ENCODE assay signal across 28 cellular contexts in genomic region chr10:22753786-22754185, GRCh38.
"Had no signal": no experiment of that assay in that cellular context is flagged by ENCODE, and none has a peak within 500 bp of the region (broad histone marks: within the 10 kb centered on the region; RNA-seq: fewer than 3 reads in every experiment).

No MANE protein-coding gene starts in this region.

- H3K4me3 Mint-ChIP-seq: activated naive CD8-positive, alpha-beta T cell; naive B cell; nephron progenitor cell; stimulated activated memory B cell treated with anti-CD40 and anti-IgM and Interleukin-4, amounts not matched to agents 10 μg/mL and 1 μg/mL and 100 μg/mL, for 72 hours; T-helper 17 cell had no signal

- H3K27me3 Mint-ChIP-seq: activated naive CD8-positive, alpha-beta T cell; stimulated activated memory B cell treated with anti-CD40 and anti-IgM and Interleukin-4, amounts not matched to agents 10 μg/mL and 1 μg/mL and 100 μg/mL, for 72 hours had no signal

- ATAC-seq: heart left ventricle; pancreas; stimulated activated memory B cell treated with anti-CD40 and anti-IgM and Interleukin-4, amounts not matched to agents 10 μg/mL and 1 μg/mL and 100 μg/mL, for 72 hours; T-helper 17 cell had no signal

- H3K4me2 ChIP-seq: smooth muscle cell had no signal

- H3K9me3 ChIP-seq: heart left ventricle, left lung, pancreas, prostate gland, stomach, thyroid gland, upper lobe of left lung, vagina had no signal

- H3K36me3 ChIP-seq: heart left ventricle, left lung, pancreas, prostate gland, stomach, thyroid gland, upper lobe of left lung, vagina had no signal

- H3K27me3 ChIP-seq: dorsolateral prefrontal cortex, heart left ventricle, left lung, pancreas, stomach, thyroid gland, upper lobe of left lung, vagina had no signal

- DNase-seq: activated CD4-positive, alpha-beta T cell treated with anti-CD3 and anti-CD28 coated beads for 4 hours; activated CD4-positive, alpha-beta T cell treated with anti-CD3 and anti-CD28 coated beads, Interleukin-2, amount 50 U/mL, for 4 hours; activated effector memory CD4-positive, alpha-beta T cell treated with Interleukin-2 at 50 U/mL for 16 hours; activated naive CD4-positive, alpha-beta T cell treated with Interleukin-2 at 50 U/mL for 16 hours; anterior cingulate cortex; dorsolateral prefrontal cortex; effector memory CD4-positive, alpha-beta T cell; heart left ventricle; hypothalamus; kidney glomerular epithelial cell; left lung; naive B cell; nephron progenitor cell; pancreas; stimulated activated CD4-positive, alpha-beta T cell treated with anti-CD3 and anti-CD28 coated beads, Interleukin-1b, Interleukin-23, amount 100 ng/mL, for 48 hours; stimulated activated CD4-positive, alpha-beta T cell treated with anti-CD3 and anti-CD28 coated beads, Interleukin-4, amount 100 ng/mL, for 4 hours; stimulated activated CD8-positive, alpha-beta memory T cell treated with anti-CD3 and anti-CD28 coated beads, Interleukin-4, amount 100 ng/mL, for 48 hours; stomach; T-helper 17 cell; thyroid gland had no signal

- H3K27ac ChIP-seq: left lung, pancreas, prostate gland, stomach, thyroid gland, vagina, VCaP had no signal

- H3K36me3 Mint-ChIP-seq: naive B cell; stimulated activated memory B cell treated with anti-CD40 and anti-IgM and Interleukin-4, amounts not matched to agents 10 μg/mL and 1 μg/mL and 100 μg/mL, for 72 hours had no signal

- H3K4me3 ChIP-seq: dorsolateral prefrontal cortex, heart left ventricle, left lung, lung, pancreas, prostate gland, smooth muscle cell, stomach, thyroid gland, upper lobe of left lung, vagina had no signal

- H3K27ac Mint-ChIP-seq: activated naive CD8-positive, alpha-beta T cell; naive B cell; nephron progenitor cell; stimulated activated memory B cell treated with anti-CD40 and anti-IgM and Interleukin-4, amounts not matched to agents 10 μg/mL and 1 μg/mL and 100 μg/mL, for 72 hours; T-helper 17 cell had no signal

- H3K4me1 ChIP-seq: pancreas, prostate gland, stomach, thyroid gland, vagina had no signal

- H3K9me3 Mint-ChIP-seq: naive B cell; nephron progenitor cell; stimulated activated memory B cell treated with anti-CD40 and anti-IgM and Interleukin-4, amounts not matched to agents 10 μg/mL and 1 μg/mL and 100 μg/mL, for 72 hours had no signal

- H3K4me1 Mint-ChIP-seq: naive B cell; nephron progenitor cell; stimulated activated memory B cell treated with anti-CD40 and anti-IgM and Interleukin-4, amounts not matched to agents 10 μg/mL and 1 μg/mL and 100 μg/mL, for 72 hours had no signal
